Comparison of ENCODE assay signal across 8 cellular contexts in genomic region chr6:33248932-33249731, GRCh38. TPM values are rescaled to one million over a fixed set of nuclear protein-coding genes. Genes with fewer than 3 reads are reported as not detected.
DNase-seq lines count a peak whose midpoint lies in the region; ATAC-seq and TF ChIP-seq lines count a peak whose summit lies in the region.

No MANE protein-coding gene starts in this region.

- H3K27ac ChIP-seq in BLaER1 treated with 17β-estradiol and CSF1 and Interleukin-3, amounts not matched to agents 10 nM and 100 nM, result peak overlapping the region; percentile 84 to 96 (median 91)
- peak overlapping the region; percentile 91 to 92 for H3K27ac ChIP-seq in left lung

- peak; percentile 84 for ATAC-seq in GM19328 (IDR thresholded peaks at IDR 0.05; ENCODE audit: unreplicated experiment)
- ATAC-seq in HG03520 (IDR thresholded peaks at IDR 0.05; ENCODE audit: unreplicated experiment), result peak; percentile 81
- peak; percentile 95 for ATAC-seq in left lung

- H4K20me1 ChIP-seq in BLaER1 treated with 17β-estradiol and CSF1 and Interleukin-3, amounts not matched to agents 10 nM and 100 nM, result no peaks in the 10 kb centered on the region

- H3K4me1 Mint-ChIP-seq in dendritic cell treated with granulocyte-macrophage colony-stimulating factor and Interleukin-4, amounts not matched to agents 40 ng/mL and 50 ng/mL, for 4 days (ENCODE audit: low read depth), result peaks cover 49% of the 10 kb centered on the region

- peak overlapping the region; percentile 99 to 100 (median 99) for H3K4me2 ChIP-seq in BLaER1 treated with 17β-estradiol and CSF1 and Interleukin-3, amounts not matched to agents 10 nM and 100 nM

- peaks cover 20 to 52% (median 32%) of the 10 kb centered on the region in 10 experiments for H3K4me1 ChIP-seq in BLaER1 treated with 17β-estradiol and CSF1 and Interleukin-3, amounts not matched to agents 10 nM and 100 nM
- H3K4me1 ChIP-seq in left lung, result peaks cover 11 to 31% of the 10 kb centered on the region in 2 donors

- H3K36me3 ChIP-seq in BLaER1 treated with 17β-estradiol and CSF1 and Interleukin-3, amounts not matched to agents 10 nM and 100 nM, result peaks cover 0 to 39% (median 17%) of the 10 kb centered on the region in 11 experiments; a peak in 16 of 22 replicates
- peaks cover 0 to 5% of the 10 kb centered on the region in 2 donors for H3K36me3 ChIP-seq in left lung

- intact Hi-C loops in dendritic cell treated with granulocyte-macrophage colony-stimulating factor and Interleukin-4, amounts not matched to agents 40 ng/mL and 50 ng/mL, for 4 days (cut with micrococcal nuclease), result loop anchor here (1.0 to 2.0 kb wide), 5 partner anchors 48 to 234 kb away; partner anchors contain the start of genes RGL2, RXRB and SLC39A7
- intact Hi-C loops in left lung (cut with DNase I), result loop anchor here in 1 of 2 donors (10.0 kb wide), 2 partner anchors 84 to 134 kb away; no protein-coding TSS in a partner anchor

- H3K9ac ChIP-seq in BLaER1 treated with 17β-estradiol and CSF1 and Interleukin-3, amounts not matched to agents 10 nM and 100 nM, result peak overlapping the region; percentile 86 to 92 (median 90)

- H3K27me3 Mint-ChIP-seq in dendritic cell treated with granulocyte-macrophage colony-stimulating factor and Interleukin-4, amounts not matched to agents 40 ng/mL and 50 ng/mL, for 4 days, result peaks cover 6% of the 10 kb centered on the region

- no peaks in the 10 kb centered on the region for H3K9me3 Mint-ChIP-seq in dendritic cell treated with granulocyte-macrophage colony-stimulating factor and Interleukin-4, amounts not matched to agents 40 ng/mL and 50 ng/mL, for 4 days

- TF ChIP-seq CTCF in left lung (IDR thresholded peaks at IDR 0.05), result no peak

- H3K4me3 ChIP-seq in BLaER1 treated with 17β-estradiol and CSF1 and Interleukin-3, amounts not matched to agents 10 nM and 100 nM, result peak overlapping the region; percentile 58 to 76 (median 68)
- peak overlapping the region; percentile 43 to 50 for H3K4me3 ChIP-seq in left lung

- peak overlapping the region; percentile 92 for H3K27ac Mint-ChIP-seq in dendritic cell treated with granulocyte-macrophage colony-stimulating factor and Interleukin-4, amounts not matched to agents 40 ng/mL and 50 ng/mL, for 4 days

- H3K4me3 Mint-ChIP-seq in dendritic cell treated with granulocyte-macrophage colony-stimulating factor and Interleukin-4, amounts not matched to agents 40 ng/mL and 50 ng/mL, for 4 days, result peak overlapping the region; percentile 82

- no peaks in the 10 kb centered on the region for H3K27me3 ChIP-seq in BLaER1 treated with 17β-estradiol and CSF1 and Interleukin-3, amounts not matched to agents 10 nM and 100 nM
- H3K27me3 ChIP-seq in left lung, result no peaks in the 10 kb centered on the region

- no peaks in the 10 kb centered on the region for H3K9me3 ChIP-seq in BLaER1 treated with 17β-estradiol and CSF1 and Interleukin-3, amounts not matched to agents 10 nM and 100 nM (replicated peaks in 1 of 11)
- no peaks in the 10 kb centered on the region for H3K9me3 ChIP-seq in left lung

- H3K36me3 Mint-ChIP-seq in dendritic cell treated with granulocyte-macrophage colony-stimulating factor and Interleukin-4, amounts not matched to agents 40 ng/mL and 50 ng/mL, for 4 days (ENCODE audit: low read depth), result peaks cover 26% of the 10 kb centered on the region

- DNase-seq in NCI-H69 (lab: John Stamatoyannopoulos, UW) (peak; percentile 100), left lung (peak; percentile 98)
- DNase-seq in activated CD4-positive, alpha-beta T cell treated with anti-CD3 and anti-CD28 coated beads, Interleukin-2, amount 50 U/mL, for 24 hours (ENCODE audit: low read depth in 1 of 2, low spot score in 1 of 2), result peak; percentile 87 to 95
- DNase-seq in stimulated activated CD4-positive, alpha-beta T cell treated with anti-CD3 and anti-CD28 coated beads, Interleukin-2, amount 100 ng/mL, for 48 hours, result peak; percentile 93 to 94

RNA-seq across cellular contexts. Expression of gene VPS52, which starts 22.5 kb away (rescaled TPM):
- 10 to 100 TPM; 46.2 to 54.2 TPM for total RNA-seq in left lung

RNA-seq across cellular contexts. Expression of gene RPS18, which starts 22.7 kb away (rescaled TPM):
- 1,000 to 10,000 TPM; 1,881 to 1,887 TPM for total RNA-seq in left lung

RNA-seq across cellular contexts. Expression of gene B3GALT4, which starts 27.8 kb away (rescaled TPM):
- 10 to 100 TPM; 12.7 to 12.9 TPM for total RNA-seq in left lung

RNA-seq across cellular contexts. Expression of gene WDR46, which starts 39.9 kb away (rescaled TPM):
- 10 to 100 TPM; 26.6 to 42.0 TPM for total RNA-seq in left lung

RNA-seq across cellular contexts. Expression of gene PFDN6, which starts 40.3 kb away (rescaled TPM):
- total RNA-seq in left lung, result 10 to 100 TPM; 37.7 to 43.0 TPM

Comparison
In these comparisons a context has a peak if more than half of its experiments do, and no peak if none do; other contexts are left out.
1. Peak in every context shown above with its lines: DNase-seq, ATAC-seq, H3K4me3 ChIP-seq and H3K27ac ChIP-seq.